In the genomic region with DNA sequence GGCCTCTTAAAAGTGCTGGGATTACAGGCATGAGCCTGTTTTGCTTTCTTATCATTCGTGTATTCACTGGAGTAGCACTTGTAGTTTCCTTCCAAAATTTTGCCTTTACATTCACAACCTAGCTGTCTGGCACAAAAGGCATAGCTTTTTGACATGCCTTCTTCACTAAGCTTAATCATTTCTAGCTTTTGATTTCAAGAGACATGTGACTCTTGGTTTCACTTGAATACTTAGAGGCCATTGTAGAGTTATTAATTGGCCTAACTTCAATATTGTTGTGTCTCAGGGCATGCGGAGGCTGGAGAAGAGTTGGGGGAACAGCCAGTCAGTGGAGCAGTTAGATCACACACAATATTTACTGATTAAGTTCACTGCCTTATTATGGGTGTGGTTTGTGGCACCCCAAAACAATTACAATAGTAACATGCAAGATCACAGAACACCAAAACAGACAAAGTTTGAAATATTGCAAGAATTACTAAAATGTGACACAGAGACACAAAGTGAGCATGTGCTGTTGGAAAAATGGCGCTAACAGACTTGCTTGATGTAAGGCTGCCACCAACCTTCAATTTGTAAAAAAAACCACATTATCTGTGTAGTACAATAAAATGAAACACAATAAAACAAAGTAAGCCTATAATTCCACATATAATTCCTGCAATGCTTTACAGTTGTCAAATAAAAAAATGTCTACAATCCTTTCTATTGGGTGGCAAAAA, we compare ENCODE assay signal across 14 cellular contexts. TPM values are rescaled to one million over a fixed set of nuclear protein-coding genes. Genes with fewer than 3 reads are reported as not detected.
DNase-seq lines count a peak whose midpoint lies in the region; ATAC-seq and FAIRE-seq lines count a peak whose summit lies in the region.
"Had no signal": no experiment of that assay in that cellular context is flagged by ENCODE, and none has a peak within 500 bp of the region (broad histone marks: within the 10 kb centered on the region; RNA-seq: fewer than 3 reads in every experiment).

No MANE protein-coding gene starts in this region.

- no peak overlapping the region for H3K27ac ChIP-seq in small intestine (ENCODE audit: low read depth in 1 of 2, low read length in 1 of 2)
- H3K27ac ChIP-seq: coronary artery, neutrophil, RWPE1 had no signal

- 67 to 83% (median 83%) methylated on average over 3 of the region's 3 CpGs for WGBS in small intestine, 3 donors

- intact Hi-C loops in posterior cingulate gyrus (cut with DNase I): no loop called here

- no peaks in the 10 kb centered on the region for H3K27me3 ChIP-seq in small intestine (ENCODE audit: control insufficient read depth in 2 of 2, insufficient read depth in 2 of 2, low read length in 2 of 2)
- H3K27me3 ChIP-seq: neutrophil had no signal

- peak; percentile 46 for ATAC-seq in GM18519 (IDR thresholded peaks at IDR 0.05; ENCODE audit: low FRiP score, unreplicated experiment)
- peak; percentile 53 for ATAC-seq in GM21390 (IDR thresholded peaks at IDR 0.05; ENCODE audit: unreplicated experiment)
- peak; percentile 47 for ATAC-seq in HG03139 (IDR thresholded peaks at IDR 0.05; ENCODE audit: unreplicated experiment)
- no peak for ATAC-seq in GM21723 (IDR thresholded peaks at IDR 0.05; ENCODE audit: unreplicated experiment)
- ATAC-seq: CD8-positive, alpha-beta T cell had no signal

- no peak overlapping the region for H3K4me3 ChIP-seq in small intestine (ENCODE audit: low read depth in 1 of 2, low read length in 2 of 2)
- H3K4me3 ChIP-seq: coronary artery had no signal

- no peaks in the 10 kb centered on the region for H3K36me3 ChIP-seq in small intestine (ENCODE audit: control insufficient read depth in 2 of 2, insufficient read depth in 2 of 2, low read length in 2 of 2)
- H3K36me3 ChIP-seq: neutrophil had no signal

- DNase-seq in foreskin melanocyte: peak; percentile 77
- DNase-seq in small intestine: no peak
- no peak for DNase-seq in NCI-H510A (lab: John Stamatoyannopoulos, UW)
- no peak for DNase-seq in posterior cingulate gyrus
- DNase-seq: activated naive CD4-positive, alpha-beta T cell treated with Interleukin-2 at 50 U/mL for 16 hours; CD8-positive, alpha-beta T cell; kidney had no signal

- no peaks in the 10 kb centered on the region for H3K4me1 ChIP-seq in small intestine (ENCODE audit: control insufficient read depth in 2 of 2, insufficient read depth in 1 of 2, low read depth in 1 of 2, low read length in 1 of 2)

- no peak for FAIRE-seq in small intestine (lab: Jason Lieb, UNC)
- FAIRE-seq: kidney had no signal

- H3K9me3 ChIP-seq in small intestine (ENCODE audit: control insufficient read depth, low read depth): no peaks in the 10 kb centered on the region
- H3K9me3 ChIP-seq: neutrophil had no signal

RNA-seq across cellular contexts. Expression of a gene that starts 43.1 kb away (rescaled TPM):
- polyA plus RNA-seq in small intestine: 1 to 10 TPM; 1.6 to 4.5 (median 4.2) TPM
